Comparison of ENCODE assay signal across 1 cellular context in genomic region chr2:38751043-38751846, GRCh38.
A peak's percentile ranks its signal among the peaks of the same experiment; 100 is the strongest.
TF ChIP-seq lines count a peak whose summit lies in the region.

Gene SRSF7, minus strand, starts transcription at chr2:38751361. Its CDS starts 105 bp downstream, at chr2:38751256.

TF ChIP-seq in K562, 482 proteins besides CTCF, POLR2A, EP300 and RAD21 (continued from another document and continues in another):
- TF ChIP-seq ZNF318 (IDR thresholded peaks at IDR 0.05; ENCODE audit: borderline replicate concordance in 1 of 2, low read depth in 1 of 2) (peak in 1 of 2 experiments; percentile 66; a peak in 1 of 4 replicates), ZNF518B (CRISPR knock-in tag; IDR thresholded peaks at IDR 0.05) (no peak), ZNF143 (CRISPR knock-in tag; IDR thresholded peaks at IDR 0.05) (no peak), ZNF644 (tag; IDR thresholded peaks at IDR 0.05; ENCODE audit: low read depth) (0 out of 2 replicates have a peak, but pooled peaks have one; percentile 59), CXXC5 (CRISPR knock-in tag; IDR thresholded peaks at IDR 0.05) (peak; percentile 95), ZNF592 (IDR thresholded peaks at IDR 0.05) (no peak; the same call in 1 of the 2 replicates), ARHGAP35 (IDR thresholded peaks at IDR 0.05; ENCODE audit: partially characterized antibody) (peak; percentile 79), HMGXB4 (CRISPR knock-in tag; IDR thresholded peaks at IDR 0.05) (peak; percentile 96), ZNF274 (IDR thresholded peaks at IDR 0.05; ENCODE audit: borderline replicate concordance, low read depth, low read length) (no peak), GTF2F1 (IDR thresholded peaks at IDR 0.05; ENCODE audit: low read depth, low read length) (peak; percentile 98), ZNF3 (CRISPR knock-in tag; IDR thresholded peaks at IDR 0.05) (no peak), BRD4 (IDR thresholded peaks at IDR 0.05) (no peak), HNRNPUL1 (IDR thresholded peaks at IDR 0.05; ENCODE audit: low read length) (no peak; the same call in 1 of the 2 replicates), ARID3A (IDR thresholded peaks at IDR 0.05; ENCODE audit: borderline replicate concordance, low read depth, low read length) (no peak), ETV5 (CRISPR knock-in tag; IDR thresholded peaks at IDR 0.05; ENCODE audit: low read depth) (no peak; the same call in 1 of the 2 replicates), ETV1 (tag; conservative IDR thresholded peaks at IDR 0.05; ENCODE audit: low read depth) (peak; percentile 89), THAP7 (CRISPR knock-in tag; IDR thresholded peaks at IDR 0.05) (peak; percentile 94), ZNF586 (CRISPR knock-in tag; conservative IDR thresholded peaks at IDR 0.05) (no peak), ARID3B (CRISPR knock-in tag; IDR thresholded peaks at IDR 0.05; ENCODE audit: borderline replicate concordance) (no peak), NRF1 (conservative IDR thresholded peaks at IDR 0.05 in 1 of 2, IDR thresholded peaks at IDR 0.05 in 1 of 2) (peak; percentile 93 to 94), ZNF282 (CRISPR knock-in tag; IDR thresholded peaks at IDR 0.05) (no peak), RBM39 (optimal IDR thresholded peaks at IDR 0.05; ENCODE audit: low read depth, low read length) (peak; percentile 98), ADNP (tag; IDR thresholded peaks at IDR 0.05) (no peak), TCF3 (CRISPR knock-in tag; IDR thresholded peaks at IDR 0.05) (no peak; the same call in 1 of the 2 replicates), SP1 (CRISPR knock-in tag; IDR thresholded peaks at IDR 0.05) (peak; percentile 100), L3MBTL2 (IDR thresholded peaks at IDR 0.05) (peak; percentile 92), HNRNPH1 (optimal IDR thresholded peaks at IDR 0.05; ENCODE audit: low read depth, low read length) (no peak), ZBTB5 (IDR thresholded peaks at IDR 0.05) (no peak)
